ENCODE assay signal across 24 cellular contexts in genomic region chr6:115004204-115004603, GRCh38.
DNase-seq lines count a peak whose midpoint lies in the region; ATAC-seq and TF ChIP-seq lines count a peak whose summit lies in the region.
"Had no signal": no experiment of that assay in that cellular context is flagged by ENCODE, and none has a peak within 500 bp of the region (broad histone marks: within the 10 kb centered on the region; RNA-seq: fewer than 3 reads in every experiment).

No MANE protein-coding gene starts in this region.

- H3K9me3 Mint-ChIP-seq in CD4-positive, alpha-beta T cell = no peaks in the 10 kb centered on the region

- DNase-seq in NCI-H226 (peak; percentile 83), body of pancreas (no peak), kidney tubule cell (ENCODE audit: low spot score) (peak; percentile 44), AG08395 (ENCODE audit: low spot score) (no peak), spleen (no peak), MG63 (no peak)
- no peak for DNase-seq in CD4-positive, alpha-beta T cell
- DNase-seq: Calu3; GM23248; NCI-H1092; NCI-H1417 treated with DMSO at 0.1 percent for 48 hours; NCI-H1694 treated with DMSO at 0.1 percent for 48 hours; NCI-H2081 treated with DMSO at 0.1 percent for 48 hours; NCI-H2171 treated with DMSO at 0.1 percent for 48 hours; NCI-H524 treated with DMSO at 0.1 percent for 48 hours; NCI-H774; NK-92 treated with Interleukin-12 subunit alpha and Interleukin-12 subunit beta, amount 100 ng/mL, for 24 hours; SHP77 had no signal

- peak; percentile 65 for ATAC-seq in body of pancreas
- no peak for ATAC-seq in CD4-positive, alpha-beta T cell (ENCODE audit: poor library complexity)
- ATAC-seq: Panc1 had no signal

- TF ChIP-seq CTCF in body of pancreas (IDR thresholded peaks at IDR 0.05) (no peak), spleen (IDR thresholded peaks at IDR 0.05 in 8 of 11, conservative IDR thresholded peaks at IDR 0.05 in 3 of 11) (no peak)
- TF ChIP-seq CTCF in CD4-positive, alpha-beta T cell (IDR thresholded peaks at IDR 0.05) = no peak

- H3K4me1 ChIP-seq in body of pancreas = peaks cover 7% of the 10 kb centered on the region
- H3K4me1 ChIP-seq in spleen = no peaks in the 10 kb centered on the region

- H3K27me3 Mint-ChIP-seq in CD4-positive, alpha-beta T cell = no peaks in the 10 kb centered on the region
- H3K27me3 Mint-ChIP-seq: IgD-negative memory B cell had no signal

- intact Hi-C loops in body of pancreas (cut with DNase I) = no loop called here
- intact Hi-C loops in CD4-positive, alpha-beta T cell (cut with DNase I, micrococcal nuclease) = no loop called here
- intact Hi-C loops in spleen (cut with DNase I; ENCODE audit: low total_unique reads) = no loop called here

- no peaks in the 10 kb centered on the region for H3K36me3 Mint-ChIP-seq in CD4-positive, alpha-beta T cell (ENCODE audit: low read depth)
- H3K36me3 Mint-ChIP-seq: CD14-positive monocyte, IgD-negative memory B cell had no signal

- no peaks in the 10 kb centered on the region for H3K4me1 Mint-ChIP-seq in CD4-positive, alpha-beta T cell (ENCODE audit: low read depth)
- H3K4me1 Mint-ChIP-seq: CD14-positive monocyte had no signal

- H3K27me3 ChIP-seq in body of pancreas (no peaks in the 10 kb centered on the region), spleen (replicated peaks in 1 of 7) (no peaks in the 10 kb centered on the region), MG63 (no peaks in the 10 kb centered on the region)
- H3K27me3 ChIP-seq in CD4-positive, alpha-beta T cell (ENCODE audit: control insufficient read depth, insufficient read depth, low read length) = no peaks in the 10 kb centered on the region
- H3K27me3 ChIP-seq: BE2C had no signal

- H3K9me3 ChIP-seq in body of pancreas = no peaks in the 10 kb centered on the region
- no peaks in the 10 kb centered on the region for H3K9me3 ChIP-seq in CD4-positive, alpha-beta T cell (ENCODE audit: control insufficient read depth, low read length)
- peaks cover 0 to 3% (median 0%) of the 10 kb centered on the region in 8 donors for H3K9me3 ChIP-seq in spleen
- peaks cover 4% of the 10 kb centered on the region for H3K9me3 ChIP-seq in MG63
- H3K9me3 ChIP-seq: BE2C had no signal

- CTCF ChIA-PET in CD4-positive, alpha-beta T cell (lab: Charles Lee) = no interaction called here

- H3K27ac ChIP-seq in body of pancreas (no peak overlapping the region), spleen (no peak overlapping the region)
- H3K27ac ChIP-seq in CD4-positive, alpha-beta T cell (ENCODE audit: low read depth, low read length) = no peak overlapping the region
- H3K27ac ChIP-seq: GM23248, KMS-11, RWPE1 had no signal

- H3K27ac Mint-ChIP-seq in CD4-positive, alpha-beta T cell = no peak overlapping the region
- H3K27ac Mint-ChIP-seq: CD14-positive monocyte, IgD-negative memory B cell had no signal

- POLR2A ChIA-PET in CD4-positive, alpha-beta T cell (lab: Charles Lee) = no interaction called here

- WGBS in body of pancreas, 2 donors = 5 to 12% methylated on average over 1 of the region's 1 CpG
- WGBS in spleen, 5 donors = 19 to 36% (median 27%) methylated on average over 1 of the region's 1 CpG

- no peak overlapping the region for H3K4me3 ChIP-seq in body of pancreas
- H3K4me3 ChIP-seq in spleen = no peak overlapping the region
- H3K4me3 ChIP-seq in MG63 = no peak overlapping the region
- H3K4me3 ChIP-seq: GM23248 had no signal

- H3K36me3 ChIP-seq in body of pancreas (replicated peaks in 1 of 2; ENCODE audit: insufficient read depth in 1 of 2, low read depth in 2 of 2) (no peaks in the 10 kb centered on the region), spleen (no peaks in the 10 kb centered on the region), MG63 (no peaks in the 10 kb centered on the region)
- H3K36me3 ChIP-seq: BE2C had no signal

- TF ChIP-seq POLR2A in body of pancreas (IDR thresholded peaks at IDR 0.05) (no peak), spleen (IDR thresholded peaks at IDR 0.05) (no peak)

- H3K4me3 Mint-ChIP-seq in CD4-positive, alpha-beta T cell = no peak overlapping the region
- H3K4me3 Mint-ChIP-seq: CD14-positive monocyte, IgD-negative memory B cell had no signal

Comparison
In these comparisons a context has a peak if more than half of its experiments do, and no peak if none do; other contexts are left out.
1. DNase-seq: peak in NCI-H226 (single experiment) and kidney tubule cell (single experiment); none in body of pancreas (0 of 4), CD4-positive, alpha-beta T cell (0 of 10), AG08395 (single experiment), spleen (single experiment) and MG63 (single experiment).